In genomic region chr7:16770657-16771329, GRCh38 we compare ENCODE assay signal across 20 cellular contexts. TPM values are rescaled to one million over a fixed set of nuclear protein-coding genes. Genes with fewer than 3 reads are reported as not detected.
A peak's percentile ranks its signal among the peaks of the same experiment; 100 is the strongest.
DNase-seq lines count a peak whose midpoint lies in the region; ATAC-seq, FAIRE-seq and TF ChIP-seq lines count a peak whose summit lies in the region.
"Had no signal": no experiment of that assay in that cellular context is flagged by ENCODE, and none has a peak within 500 bp of the region (broad histone marks: within the 10 kb centered on the region; RNA-seq: fewer than 3 reads in every experiment).

No MANE protein-coding gene starts in this region.

- H3K36me3 Mint-ChIP-seq in stimulated activated memory B cell treated with anti-CD40 and anti-IgM and Interleukin-4, amounts not matched to agents 10 μg/mL and 1 μg/mL and 100 μg/mL, for 72 hours = peaks cover 5% of the 10 kb centered on the region

- POLR2A ChIA-PET in HEK293 (lab: Yijun Ruan, JAX) (interaction anchor here (0.6 to 1.6 kb wide), 2 partner anchors 16 to 162 kb away, joined by 6 to 9 read pairs; partner anchors contain the start of gene TSPAN13), HepG2 (lab: Yijun Ruan, JAX) (no interaction called here)

- H3K36me3 ChIP-seq in HEK293 (ENCODE audit: control insufficient read depth in 2 of 2, insufficient read depth in 1 of 2, low read length in 2 of 2) (no peaks in the 10 kb centered on the region), SK-N-MC (ENCODE audit: insufficient read depth, low read length) (peaks cover 8% of the 10 kb centered on the region), HepG2 (replicated peaks in 1 of 2; ENCODE audit: control insufficient read depth in 1 of 2, insufficient read depth in 2 of 2, low read length in 2 of 2) (no peaks in the 10 kb centered on the region)
- H3K36me3 ChIP-seq: right lobe of liver had no signal

- H3K27me3 ChIP-seq in foreskin keratinocyte = no peaks in the 10 kb centered on the region
- H3K27me3 ChIP-seq in HepG2 (ENCODE audit: control insufficient read depth in 1 of 2, insufficient read depth in 2 of 2, low read length in 2 of 2) = no peaks in the 10 kb centered on the region
- H3K27me3 ChIP-seq: right lobe of liver had no signal

- H3K4me1 Mint-ChIP-seq in stimulated activated memory B cell treated with anti-CD40 and anti-IgM and Interleukin-4, amounts not matched to agents 10 μg/mL and 1 μg/mL and 100 μg/mL, for 72 hours = peaks cover 26% of the 10 kb centered on the region

- ATAC-seq in foreskin keratinocyte (peak; percentile 83), HepG2 (no peak)
- ATAC-seq in stimulated activated memory B cell treated with anti-CD40 and anti-IgM and Interleukin-4, amounts not matched to agents 10 μg/mL and 1 μg/mL and 100 μg/mL, for 72 hours = peak; percentile 48
- ATAC-seq: left lobe of liver, right lobe of liver had no signal

- H3K4me1 ChIP-seq in HEK293 (ENCODE audit: control insufficient read depth, insufficient read depth, low read length) (peaks cover 13% of the 10 kb centered on the region), foreskin keratinocyte (peaks cover 26% of the 10 kb centered on the region), HepG2 (ENCODE audit: insufficient read depth, low read length) (no peaks in the 10 kb centered on the region)
- H3K4me1 ChIP-seq: right lobe of liver had no signal

- H3K9me3 Mint-ChIP-seq in stimulated activated memory B cell treated with anti-CD40 and anti-IgM and Interleukin-4, amounts not matched to agents 10 μg/mL and 1 μg/mL and 100 μg/mL, for 72 hours = no peaks in the 10 kb centered on the region

- in situ Hi-C loops in HepG2 (cut with HindIII; ENCODE audit: extremely low pct_ligation_motif_present, low pct_unique_long_range_greater_than_20kb) = no loop called here

- no peak for TF ChIP-seq CTCF in HEK293 (tag by site-specific recombination; IDR thresholded peaks at IDR 0.05)
- no peak for TF ChIP-seq CTCF in foreskin keratinocyte (conservative IDR thresholded peaks at IDR 0.05)
- TF ChIP-seq CTCF in HepG2 (CRISPR knock-in tag; IDR thresholded peaks at IDR 0.05) = no peak
- TF ChIP-seq CTCF in foreskin fibroblast (IDR thresholded peaks at IDR 0.05; ENCODE audit: low read depth, low read length) = no peak

- BruUV-seq in HepG2 (replicated peaks; lab: Mats Ljungman, UMichigan) = no TSS peak

- no peak for TF ChIP-seq RAD21 in HepG2 (CRISPR knock-in tag; IDR thresholded peaks at IDR 0.05)

- H3K79me2 ChIP-seq in HepG2 (ENCODE audit: insufficient read depth, low read length) = no peaks in the 10 kb centered on the region

- TF ChIP-seq EP300 in HepG2 (IDR thresholded peaks at IDR 0.05; ENCODE audit: low read depth in 2 of 2, low read length in 2 of 2) (no peak), HepG2 (CRISPR knock-in tag; IDR thresholded peaks at IDR 0.05; ENCODE audit: borderline replicate concordance) (no peak)

- peak overlapping the region; percentile 55 for H3K27ac Mint-ChIP-seq in stimulated activated memory B cell treated with anti-CD40 and anti-IgM and Interleukin-4, amounts not matched to agents 10 μg/mL and 1 μg/mL and 100 μg/mL, for 72 hours

- FAIRE-seq in HepG2 (lab: Jason Lieb, UNC) = no peak
- FAIRE-seq: colon, frontal cortex, RCC 7860 had no signal

- TF ChIP-seq POLR2A in HepG2 (IDR thresholded peaks at IDR 0.05; ENCODE audit: insufficient read depth in 1 of 2, low read depth in 2 of 2, low read length in 2 of 2) = no peak

- CTCF ChIA-PET in HEK293 (lab: Yijun Ruan, JAX) (interaction anchor here (1.3 kb wide), 1 partner anchor 16 kb away, joined by 7 read pairs; no protein-coding TSS in a partner anchor), HepG2 (lab: Yijun Ruan, JAX; ENCODE audit: low intra/inter-chr PET ratio, low total read pairs) (no interaction called here)

- intact Hi-C loops in HepG2 (cut with micrococcal nuclease; ENCODE audit: unreplicated experiment) = no loop called here

- H3K27me3 Mint-ChIP-seq in stimulated activated memory B cell treated with anti-CD40 and anti-IgM and Interleukin-4, amounts not matched to agents 10 μg/mL and 1 μg/mL and 100 μg/mL, for 72 hours = no peaks in the 10 kb centered on the region

- H3K4me3 Mint-ChIP-seq in stimulated activated memory B cell treated with anti-CD40 and anti-IgM and Interleukin-4, amounts not matched to agents 10 μg/mL and 1 μg/mL and 100 μg/mL, for 72 hours = peak overlapping the region; percentile 22

- H4K20me1 ChIP-seq in HepG2 (ENCODE audit: insufficient read depth, low read length) = no peaks in the 10 kb centered on the region

- 42% methylated on average over 6 of the region's 6 CpGs for WGBS in HepG2 (ENCODE audit: low lambda C conversion rate)

- no peaks in the 10 kb centered on the region for H3K9me3 ChIP-seq in HEK293 (ENCODE audit: control insufficient read depth, insufficient read depth, low read depth, low read length)
- 0 out of 2 replicates have a peak, but pooled peaks cover 3% of the 10 kb centered on the region for H3K9me3 ChIP-seq in SK-N-MC (ENCODE audit: low read depth, low read length)
- H3K9me3 ChIP-seq in HepG2 (ENCODE audit: low read length) = no peaks in the 10 kb centered on the region
- H3K9me3 ChIP-seq: right lobe of liver had no signal

- H3K27ac ChIP-seq in HEK293 (ENCODE audit: extremely low read depth, low read depth, low read length) (no peak overlapping the region), SK-N-MC (0 out of 2 replicates have a peak overlapping the region, but pooled peaks have one; percentile 3), foreskin keratinocyte (peak overlapping the region; percentile 2), caudate nucleus (ENCODE audit: low read depth, low read length) (no peak overlapping the region), HepG2 (ENCODE audit: extremely low read length, insufficient read depth, low read length) (no peak overlapping the region)
- H3K27ac ChIP-seq: right lobe of liver had no signal

- no peak overlapping the region for H2AFZ ChIP-seq in HepG2 (ENCODE audit: low read length)

- H3K9ac ChIP-seq in SK-N-MC (ENCODE audit: insufficient read length) (no peak overlapping the region), HepG2 (ENCODE audit: insufficient read depth, low read depth, low read length) (no peak overlapping the region)

- no peak overlapping the region for H3K4me2 ChIP-seq in HepG2 (ENCODE audit: low read depth, low read length)

- DNase-seq in SK-N-MC (ENCODE audit: low read depth, low spot score) = no peak
- peak in 1 of 2 donors; percentile 73 for DNase-seq in foreskin keratinocyte
- DNase-seq in caudate nucleus (lab: John Stamatoyannopoulos, UW) = no peak
- no peak for DNase-seq in UCSD-AML1 (lab: John Stamatoyannopoulos, UW; ENCODE audit: unreplicated experiment)
- no peak for DNase-seq in HepG2 (ENCODE audit: low spot score)
- no peak for DNase-seq in foreskin fibroblast
- DNase-seq: activated CD4-positive, alpha-beta T cell treated with anti-CD3 and anti-CD28 coated beads, Interleukin-2, amount 50 U/mL, for 48 hours; activated naive CD4-positive, alpha-beta T cell treated with Interleukin-2 at 50 U/mL for 16 hours; activated T-cell treated with anti-CD3 and anti-CD28 coated beads for 4 hours; COR-L47; NCI-H1417; occipital lobe; right lobe of liver; stimulated activated CD4-positive, alpha-beta T cell treated with anti-CD3 and anti-CD28 coated beads, Interleukin-1b, Interleukin-23, amount 100 ng/mL, for 48 hours had no signal

- H3K4me3 ChIP-seq in HEK293 (ENCODE audit: low read depth, low read length) (no peak overlapping the region), SK-N-MC (peak overlapping the region; percentile 49), HepG2 (replicated peaks in 1 of 3; ENCODE audit: insufficient read depth in 1 of 3, low read depth in 2 of 3, low read length in 3 of 3) (no peak overlapping the region), foreskin fibroblast (ENCODE audit: low read depth in 1 of 2, low read length in 2 of 2) (no peak overlapping the region)
- H3K4me3 ChIP-seq: right lobe of liver had no signal

RNA-seq across cellular contexts. Expression of gene TSPAN13, which starts 17.2 kb away (rescaled TPM):
- 22.5 and 35.7 TPM in 2 replicates for total RNA-seq in foreskin keratinocyte
- 16.9 and 25.7 TPM in 2 replicates for polyA plus RNA-seq in foreskin keratinocyte
- 4.7 and 6.2 TPM in 2 replicates for total RNA-seq in HepG2 (2016; rRNA removed; fragmentation: Illumina TruSeq; extraction: Trizol)
- total RNA-seq in HepG2 (2016; cell fraction: cytosol; rRNA removed; fragmentation: Illumina TruSeq; extraction: Trizol; ENCODE audit: low read depth) = 3.1 and 3.7 TPM in 2 replicates
- total RNA-seq in HepG2 (2016; cell fraction: insoluble cytoplasmic fraction; rRNA removed; fragmentation: Illumina TruSeq; extraction: Trizol) = 4.8 and 7.0 TPM in 2 replicates
- 5.3 and 5.7 TPM in 2 replicates for total RNA-seq in HepG2 (2016; cell fraction: membrane; rRNA removed; fragmentation: Illumina TruSeq; extraction: Trizol)
- 7.2 and 7.6 TPM in 2 replicates for total RNA-seq in HepG2 (2016; cell fraction: nucleus; rRNA removed; fragmentation: Illumina TruSeq; extraction: Trizol)
- polyA plus RNA-seq in HepG2 (2011; rRNA removed) = 5.8 and 6.4 TPM in 2 replicates
- 2.9 and 4.7 TPM in 2 replicates for polyA plus RNA-seq in HepG2 (2011; cell fraction: cytosol; rRNA removed)
- polyA plus RNA-seq in HepG2 (2011; cell fraction: nucleus; rRNA removed) = 0.72 and 1.4 TPM in 2 replicates
- polyA plus RNA-seq in HepG2 (2012) = 4.5 and 4.8 TPM in 2 replicates
- 6.5 and 8.4 TPM in 2 replicates for polyA plus RNA-seq in HepG2 (2016; cell fraction: cytosol; fragmentation: Illumina TruSeq; extraction: Trizol; ENCODE audit: low read depth)
- 8.4 and 8.8 TPM in 2 replicates for polyA plus RNA-seq in HepG2 (2016; cell fraction: insoluble cytoplasmic fraction; fragmentation: Illumina TruSeq; extraction: Trizol; ENCODE audit: low read depth)
- 9.8 and 11.1 TPM in 2 replicates for polyA plus RNA-seq in HepG2 (2016; cell fraction: membrane; fragmentation: Illumina TruSeq; extraction: Trizol; ENCODE audit: low read depth)
- polyA plus RNA-seq in HepG2 (2016; cell fraction: nucleus; fragmentation: Illumina TruSeq; extraction: Trizol; ENCODE audit: insufficient read depth, low read depth) = 18.0 and 18.5 TPM in 2 replicates
- 2.2 and 2.7 TPM in 2 replicates for polyA minus RNA-seq in HepG2 (2011; rRNA and poly(A)+ RNA removed; ENCODE audit: low replicate concordance)
- polyA minus RNA-seq in HepG2 (2011; cell fraction: cytosol; rRNA and poly(A)+ RNA removed) = 1.1 and 4.4 TPM in 2 replicates
- polyA minus RNA-seq in HepG2 (2011; cell fraction: nucleus; rRNA and poly(A)+ RNA removed) = 1.0 and 1.5 TPM in 2 replicates

RNA-seq across cellular contexts. Expression of gene AGR2, which starts 34.0 kb away (rescaled TPM):
- total RNA-seq in foreskin keratinocyte = 0.92 and 2.3 TPM in 2 replicates
- polyA plus RNA-seq in foreskin keratinocyte = 1.5 and 2.1 TPM in 2 replicates
- total RNA-seq in HepG2 (2016; rRNA removed; fragmentation: Illumina TruSeq; extraction: Trizol) = 1.3 and 2.9 TPM in 2 replicates
- 0.88 and 1.6 TPM in 2 replicates for total RNA-seq in HepG2 (2016; cell fraction: cytosol; rRNA removed; fragmentation: Illumina TruSeq; extraction: Trizol; ENCODE audit: low read depth)
- total RNA-seq in HepG2 (2016; cell fraction: insoluble cytoplasmic fraction; rRNA removed; fragmentation: Illumina TruSeq; extraction: Trizol) = 2.5 and 2.9 TPM in 2 replicates
- total RNA-seq in HepG2 (2016; cell fraction: membrane; rRNA removed; fragmentation: Illumina TruSeq; extraction: Trizol) = 1.3 and 1.4 TPM in 2 replicates
- total RNA-seq in HepG2 (2016; cell fraction: nucleus; rRNA removed; fragmentation: Illumina TruSeq; extraction: Trizol) = 3.7 and 5.2 TPM in 2 replicates
- 1.7 and 2.2 TPM in 2 replicates for polyA plus RNA-seq in HepG2 (2011; rRNA removed)
- polyA plus RNA-seq in HepG2 (2011; cell fraction: cytosol; rRNA removed) = 5.0 and 7.9 TPM in 2 replicates
- 0.51 and 1.4 TPM in 2 replicates for polyA plus RNA-seq in HepG2 (2011; cell fraction: nucleus; rRNA removed)
- 1.3 and 2.3 TPM in 2 replicates for polyA plus RNA-seq in HepG2 (2012)
- 0.35 and 1.4 TPM in 2 replicates for polyA plus RNA-seq in HepG2 (2016; cell fraction: cytosol; fragmentation: Illumina TruSeq; extraction: Trizol; ENCODE audit: low read depth)
- polyA plus RNA-seq in HepG2 (2016; cell fraction: insoluble cytoplasmic fraction; fragmentation: Illumina TruSeq; extraction: Trizol; ENCODE audit: low read depth) = 1.1 and 2.6 TPM in 2 replicates
- polyA plus RNA-seq in HepG2 (2016; cell fraction: membrane; fragmentation: Illumina TruSeq; extraction: Trizol; ENCODE audit: low read depth) = 0.48 and 1.1 TPM in 2 replicates
- polyA plus RNA-seq in HepG2 (2016; cell fraction: nucleus; fragmentation: Illumina TruSeq; extraction: Trizol; ENCODE audit: insufficient read depth, low read depth) = 4.6 and 6.6 TPM in 2 replicates
- 2.1 and 4.6 TPM in 2 replicates for polyA minus RNA-seq in HepG2 (2011; rRNA and poly(A)+ RNA removed; ENCODE audit: low replicate concordance)
- 0.88 and 1.9 TPM in 2 replicates for polyA minus RNA-seq in HepG2 (2011; cell fraction: cytosol; rRNA and poly(A)+ RNA removed)
- polyA minus RNA-seq in HepG2 (2011; cell fraction: nucleus; rRNA and poly(A)+ RNA removed) = 0.25 TPM in 1 of 2 replicates, not detected in the other

Comparison
In these comparisons a context has a peak if more than half of its experiments do, and no peak if none do; other contexts are left out.
1. H3K27ac ChIP-seq: peak in SK-N-MC (single experiment) and foreskin keratinocyte (single experiment); none in HEK293 (single experiment), caudate nucleus (single experiment) and HepG2 (single experiment).
2. Of the 63 proteins assayed by ChIP-seq in both HepG2 and HEK293: peak only in HepG2: none; only in HEK293: ZNF629; in both: none; in neither: 62.